ENCODE assay signal across 8 cellular contexts in genomic region chr1:45009956-45010854, GRCh38. TPM values are rescaled to one million over a fixed set of nuclear protein-coding genes. Genes with fewer than 3 reads are reported as not detected.
DNase-seq lines count a peak whose midpoint lies in the region; ATAC-seq and TF ChIP-seq lines count a peak whose summit lies in the region.

No MANE protein-coding gene starts in this region.

- H3K27ac Mint-ChIP-seq in H9 (no peak overlapping the region; a peak in 1 of 7 replicates), memory B cell (peak overlapping the region; percentile 87)

- H3K4ac ChIP-seq in H9 (ENCODE audit: low read depth, low read length) = no peak overlapping the region

- no peak overlapping the region for H2BK12ac ChIP-seq in H9 (ENCODE audit: insufficient read length, low read depth, low read length)

- no peak overlapping the region for H2BK5ac ChIP-seq in H9 (ENCODE audit: insufficient read length, low read length)

- H3K27ac ChIP-seq in AG04450 (ENCODE audit: low read depth, low read length) (no peak overlapping the region), H9 (ENCODE audit: insufficient read length, low read depth, low read length) (no peak overlapping the region), SJCRH30 (peak overlapping the region; percentile 59), colonic mucosa (peak overlapping the region; percentile 75), tibial nerve (peak overlapping the region in 3 of 4 donors; percentile 87 to 91 (median 90))

- H3K4me3 Mint-ChIP-seq in H9 = peak overlapping the region; percentile 65 to 87
- H3K4me3 Mint-ChIP-seq in memory B cell = peak overlapping the region; percentile 88

- H3K14ac ChIP-seq in H9 (ENCODE audit: insufficient read depth, low read length) = no peak overlapping the region

- no peak overlapping the region for H4K5ac ChIP-seq in H9 (ENCODE audit: insufficient read length, low read depth, low read length)

- no peak overlapping the region for H4K91ac ChIP-seq in H9 (ENCODE audit: insufficient read length, low read depth, low read length)

- H3K9ac ChIP-seq in H9 (ENCODE audit: extremely low read depth, insufficient read length, low read length) (no peak overlapping the region), colonic mucosa (ENCODE audit: low read depth in 2 of 2, low read length in 2 of 2) (peak overlapping the region; percentile 76 to 84)

- H3K27me3 Mint-ChIP-seq in H9 (ENCODE audit: low read depth) (no peaks in the 10 kb centered on the region; the same call in 1 of the 2 replicates), memory B cell (no peaks in the 10 kb centered on the region)

- H4K8ac ChIP-seq in H9 (replicated peaks; ENCODE audit: insufficient read length, low read depth, low read length) = no peak overlapping the region

- H3K36me3 Mint-ChIP-seq in H9 (ENCODE audit: insufficient read depth in 1 of 3, low read depth in 3 of 3) = peaks cover 4 to 57% (median 40%) of the 10 kb centered on the region in 3 experiments
- peaks cover 17% of the 10 kb centered on the region for H3K36me3 Mint-ChIP-seq in memory B cell

- H3K18ac ChIP-seq in H9 (ENCODE audit: insufficient read length, low read depth, low read length) = no peak overlapping the region

- no peak overlapping the region for H3T11ph ChIP-seq in H9 (ENCODE audit: low read length)

- TF ChIP-seq CTCF in AG04450 (IDR thresholded peaks at IDR 0.05; ENCODE audit: low read depth, low read length) (no peak), H9 (conservative IDR thresholded peaks at IDR 0.05) (no peak), colonic mucosa (IDR thresholded peaks at IDR 0.05) (no peak), tibial nerve (IDR thresholded peaks at IDR 0.05) (no peak)

- DNase-seq in AG04450 (ENCODE audit: low read depth, low spot score) (no peak), H9 (no peak), SJCRH30 (peak in 1 of 2 experiments; percentile 27), colonic mucosa (peak; percentile 81), memory B cell (ENCODE audit: low spot score in 2 of 2) (no peak), tibial nerve (ENCODE audit: low spot score in 2 of 2) (no peak)

- H3K23ac ChIP-seq in H9 (ENCODE audit: insufficient read length, low read depth, low read length) = no peak overlapping the region

- no CpG with 5 or more reads among the region's 41 CpGs for WGBS in H9 (ENCODE audit: extremely low coverage, insufficient read length, low lambda C conversion rate)
- 17 to 19% methylated on average over 25 to 39 of the region's 41 CpGs for WGBS in tibial nerve, 2 donors

- peaks cover 7% of the 10 kb centered on the region for H3K4me1 ChIP-seq in H9 (ENCODE audit: insufficient read depth, low read length)
- no peaks in the 10 kb centered on the region for H3K4me1 ChIP-seq in SJCRH30
- peaks cover 12% of the 10 kb centered on the region for H3K4me1 ChIP-seq in colonic mucosa
- peaks cover 0 to 52% (median 33%) of the 10 kb centered on the region in 4 donors for H3K4me1 ChIP-seq in tibial nerve

- H2AFZ ChIP-seq in H9 (ENCODE audit: low read length) = no peak overlapping the region

- CTCF ChIA-PET in AG04450 (lab: Charles Lee) = interaction anchor here (0.6 to 11.4 kb wide), 9 partner anchors 24 to 482 kb away, joined by 3 to 616 read pairs (median 5); partner anchors contain the start of genes EIF2B3 and RNU5D-1

- intact Hi-C loops in colonic mucosa (cut with DNase I) = loop anchor here (5.0 kb wide), 1 partner anchor 482 kb away; the partner anchor contains the start of gene TESK2

- H3K4me3 ChIP-seq in AG04450 (ENCODE audit: low read depth, low read length) (peak overlapping the region; percentile 92), SJCRH30 (peak overlapping the region; percentile 92), colonic mucosa (peak overlapping the region; percentile 90), tibial nerve (peak overlapping the region; percentile 61 to 98 (median 87))

- no peaks in the 10 kb centered on the region for H4K20me1 ChIP-seq in H9 (ENCODE audit: control insufficient read depth, insufficient read depth, insufficient read length)

- TF ChIP-seq POLR2A in tibial nerve (IDR thresholded peaks at IDR 0.05) = no peak

- peaks cover 19% of the 10 kb centered on the region for H3K23me2 ChIP-seq in H9 (ENCODE audit: insufficient read length, low read depth, low read length, poor library complexity, severe bottlenecking)

- no peak for TF ChIP-seq EP300 in tibial nerve (IDR thresholded peaks at IDR 0.05)

- peak overlapping the region; percentile 46 for H3K4me2 ChIP-seq in H9 (ENCODE audit: insufficient read depth, insufficient read length, low read length)

- H3K56ac ChIP-seq in H9 (ENCODE audit: insufficient read length, low read depth, low read length) = no peak overlapping the region

- H3K79me2 ChIP-seq in H9 (ENCODE audit: insufficient read depth, low read length) = no peaks in the 10 kb centered on the region

- H2BK120ac ChIP-seq in H9 (ENCODE audit: low read depth, low read length, poor library complexity, severe bottlenecking) = no peak overlapping the region

- no peak overlapping the region for H2BK15ac ChIP-seq in H9 (ENCODE audit: low read depth, low read length)

- H3K4me1 Mint-ChIP-seq in H9 (peaks cover 26 to 28% of the 10 kb centered on the region in 2 experiments), memory B cell (peaks cover 34% of the 10 kb centered on the region)

- H3K27me3 ChIP-seq in AG04450 (ENCODE audit: control insufficient read depth, insufficient read depth, low read length) = no peaks in the 10 kb centered on the region
- H3K27me3 ChIP-seq in H9 (ENCODE audit: insufficient read depth, low read length) = no peaks in the 10 kb centered on the region
- H3K27me3 ChIP-seq in SJCRH30 = no peaks in the 10 kb centered on the region
- no peaks in the 10 kb centered on the region for H3K27me3 ChIP-seq in colonic mucosa
- no peaks in the 10 kb centered on the region for H3K27me3 ChIP-seq in tibial nerve

- H3K9me3 ChIP-seq in AG04450 (ENCODE audit: control insufficient read depth, insufficient read depth, low read length) (no peaks in the 10 kb centered on the region; the same call in 1 of the 2 replicates), H9 (ENCODE audit: control insufficient read depth, low read depth, low read length) (no peaks in the 10 kb centered on the region), SJCRH30 (replicated peaks) (no peaks in the 10 kb centered on the region), colonic mucosa (no peaks in the 10 kb centered on the region), tibial nerve (no peaks in the 10 kb centered on the region)

- H3K9me3 Mint-ChIP-seq in H9 (no peaks in the 10 kb centered on the region), memory B cell (no peaks in the 10 kb centered on the region)

- no peak overlapping the region for H2AK5ac ChIP-seq in H9 (ENCODE audit: insufficient read length, low read length)

- POLR2A ChIA-PET in AG04450 (lab: Yijun Ruan, JAX) = interaction anchor here (0.6 to 3.5 kb wide), 18 partner anchors 12 to 538 kb away, joined by 3 to 38 read pairs (median 6); partner anchors contain the start of genes BTBD19, EIF2B3, MUTYH and PLK3

- no peak overlapping the region for H2BK20ac ChIP-seq in H9 (ENCODE audit: low read depth, low read length, poor library complexity, severe bottlenecking)

- no peaks in the 10 kb centered on the region for H3K79me1 ChIP-seq in H9 (ENCODE audit: insufficient read depth, low read depth, low read length, poor library complexity, severe bottlenecking)

- H3K36me3 ChIP-seq in SJCRH30 = peaks cover 18% of the 10 kb centered on the region
- H3K36me3 ChIP-seq in colonic mucosa = peaks cover 31% of the 10 kb centered on the region
- peaks cover 0 to 51% (median 19%) of the 10 kb centered on the region in 3 donors for H3K36me3 ChIP-seq in tibial nerve

- ATAC-seq in memory B cell (ENCODE audit: low read depth) = no peak
- ATAC-seq in HG03565 (IDR thresholded peaks at IDR 0.05; ENCODE audit: unreplicated experiment) = no peak
- no peak for ATAC-seq in GM18858 (IDR thresholded peaks at IDR 0.05; ENCODE audit: unreplicated experiment)

RNA-seq across cellular contexts. Expression of gene HECTD3, which starts 0.9 kb away (rescaled TPM):
- 40.8 and 52.0 TPM in 2 replicates for polyA plus RNA-seq in AG04450 (2011; rRNA removed)
- polyA minus RNA-seq in AG04450 (2011; rRNA and poly(A)+ RNA removed) = 50.9 and 53.2 TPM in 2 replicates
- total RNA-seq in H9 (2021) = 36.0 and 37.5 TPM in 2 replicates
- 19.6 and 21.3 TPM in 2 replicates for total RNA-seq in SJCRH30 (2014; rRNA removed; shearing (Covaris generic))
- 100 to 1,000 TPM in 1 of 2 donors, 10 to 100 TPM in 1; 89.1 to 103 TPM for total RNA-seq in colonic mucosa
- 10 to 100 TPM; 40.4 to 51.6 (median 46.4) TPM for total RNA-seq in tibial nerve

RNA-seq across cellular contexts. Expression of gene UROD, which starts 1.8 kb away (rescaled TPM):
- polyA plus RNA-seq in AG04450 (2011; rRNA removed) = 185 and 226 TPM in 2 replicates
- 110 and 151 TPM in 2 replicates for polyA minus RNA-seq in AG04450 (2011; rRNA and poly(A)+ RNA removed)
- total RNA-seq in H9 (2021) (90.4 and 92.2 TPM in 2 replicates), colonic mucosa (10 to 100 TPM; 41.7 to 43.5 TPM), tibial nerve (10 to 100 TPM; 53.1 to 95.1 (median 62.1) TPM)
- 116 and 131 TPM in 2 replicates for total RNA-seq in SJCRH30 (2014; rRNA removed; shearing (Covaris generic))

RNA-seq across cellular contexts. Expression of gene EIF2B3, which starts 23.8 kb away (rescaled TPM):
- polyA plus RNA-seq in AG04450 (2011; rRNA removed) = 44.0 and 52.4 TPM in 2 replicates
- 41.1 and 43.8 TPM in 2 replicates for polyA minus RNA-seq in AG04450 (2011; rRNA and poly(A)+ RNA removed)
- 34.9 and 35.4 TPM in 2 replicates for total RNA-seq in H9 (2021)
- total RNA-seq in SJCRH30 (2014; rRNA removed; shearing (Covaris generic)) = 40.1 TPM in 2 replicates
- 10 to 100 TPM; 10.9 to 22.7 TPM for total RNA-seq in colonic mucosa
- total RNA-seq in tibial nerve = 10 to 100 TPM; 13.1 to 42.0 (median 26.5) TPM

Comparison
In these comparisons a context has a peak if more than half of its experiments do, and no peak if none do; other contexts are left out.
1. H3K27ac ChIP-seq: peak in SJCRH30 (single experiment), colonic mucosa (single experiment) and tibial nerve (3 of 4); none in AG04450 (single experiment) and H9 (single experiment).
2. Peak in every context shown above with its lines, with median percentiles within 50 percentile points of each other: H3K4me3 ChIP-seq.